Comparison of ENCODE assay signal across 10 cellular contexts in the genomic region with DNA sequence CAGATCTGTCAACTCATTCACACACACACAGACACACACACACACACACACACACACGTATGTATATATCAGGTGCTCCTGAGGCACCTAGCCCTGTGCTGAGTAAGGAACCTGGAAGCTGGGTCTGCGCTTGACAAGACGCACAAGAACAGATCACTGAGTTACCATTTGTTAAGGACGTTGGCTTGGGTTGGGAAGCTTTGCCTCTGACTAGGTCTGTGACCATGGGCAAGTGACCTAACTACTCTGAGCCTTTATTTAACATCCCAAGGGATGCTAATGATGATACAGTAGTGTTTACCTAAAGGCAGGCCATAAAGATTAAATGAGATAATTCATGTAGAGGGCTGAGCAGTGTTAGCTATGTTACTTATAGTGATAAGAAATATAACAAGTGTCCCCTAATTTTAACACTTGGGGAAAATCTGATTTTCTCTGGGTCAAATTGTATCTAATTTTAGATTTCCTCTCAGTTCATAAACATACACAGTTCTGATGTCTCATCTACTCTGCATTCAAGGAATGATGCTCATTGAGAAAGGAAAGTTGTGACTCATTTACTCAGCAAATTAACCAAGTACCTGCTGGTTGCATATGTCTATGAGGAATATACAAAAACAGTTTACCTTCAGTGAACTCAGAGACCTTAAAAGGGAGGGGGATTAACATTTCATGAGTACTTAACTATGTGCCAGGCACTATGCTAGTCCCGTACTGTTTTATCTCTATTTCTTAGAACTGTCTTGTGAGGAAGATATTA. TPM values are rescaled to one million over a fixed set of nuclear protein-coding genes. Genes with fewer than 3 reads are reported as not detected.
DNase-seq lines count a peak whose midpoint lies in the region; ATAC-seq and TF ChIP-seq lines count a peak whose summit lies in the region.
"Had no signal": no experiment of that assay in that cellular context is flagged by ENCODE, and none has a peak within 500 bp of the region (broad histone marks: within the 10 kb centered on the region; RNA-seq: fewer than 3 reads in every experiment).

No MANE protein-coding gene starts in this region.

- WGBS in suprapubic skin, result 70% methylated on average over 5 of the region's 5 CpGs

- TF ChIP-seq CTCF in foreskin keratinocyte (conservative IDR thresholded peaks at IDR 0.05) (no peak), thoracic aorta (IDR thresholded peaks at IDR 0.05) (no peak), suprapubic skin (IDR thresholded peaks at IDR 0.05) (no peak)

- H3K4me3 ChIP-seq in thoracic aorta, result peak overlapping the region; percentile 29
- no peak overlapping the region for H3K4me3 ChIP-seq in suprapubic skin
- H3K4me3 ChIP-seq: BLaER1 treated with 17β-estradiol and CSF1 and Interleukin-3, amounts not matched to agents 10 nM and 100 nM had no signal

- no peaks in the 10 kb centered on the region for H3K27me3 Mint-ChIP-seq in activated naive CD4-positive, alpha-beta T cell treated with anti-CD3 and anti-CD28 coated beads for 36 hours (ENCODE audit: low read depth)
- H3K27me3 Mint-ChIP-seq in activated CD8-positive, alpha-beta T cell treated with anti-CD3 and anti-CD28 coated beads, Interleukin-2, amount 10 ng/mL, durations not matched to agents 7 days and 5 days (ENCODE audit: low read depth), result no peaks in the 10 kb centered on the region

- H3K9me3 Mint-ChIP-seq in activated naive CD4-positive, alpha-beta T cell treated with anti-CD3 and anti-CD28 coated beads for 36 hours, result no peaks in the 10 kb centered on the region
- H3K9me3 Mint-ChIP-seq in activated CD8-positive, alpha-beta T cell treated with anti-CD3 and anti-CD28 coated beads, Interleukin-2, amount 10 ng/mL, durations not matched to agents 7 days and 5 days (ENCODE audit: insufficient read depth), result no peaks in the 10 kb centered on the region

- no peaks in the 10 kb centered on the region for H3K27me3 ChIP-seq in foreskin keratinocyte
- H3K27me3 ChIP-seq in thoracic aorta (replicated peaks; ENCODE audit: insufficient read depth), result no peaks in the 10 kb centered on the region
- H3K27me3 ChIP-seq in suprapubic skin, result no peaks in the 10 kb centered on the region
- H3K27me3 ChIP-seq: BLaER1 treated with 17β-estradiol and CSF1 and Interleukin-3, amounts not matched to agents 10 nM and 100 nM had no signal

- CTCF ChIA-PET in activated naive CD4-positive, alpha-beta T cell treated with anti-CD3 and anti-CD28 coated beads for 36 hours (lab: Charles Lee), result interaction anchor here (0.8 kb wide), 1 partner anchor 11 kb away, joined by 5 read pairs; no protein-coding TSS in a partner anchor
- CTCF ChIA-PET in activated CD8-positive, alpha-beta T cell treated with anti-CD3 and anti-CD28 coated beads, Interleukin-2, amount 10 ng/mL, durations not matched to agents 7 days and 5 days (lab: Charles Lee), result interaction anchor here (1.4 kb wide), 1 partner anchor 99 kb away, joined by 5 read pairs; no protein-coding TSS in a partner anchor

- intact Hi-C loops in activated naive CD4-positive, alpha-beta T cell treated with anti-CD3 and anti-CD28 coated beads for 36 hours (cut with micrococcal nuclease), result loop anchor here (1.0 to 10.0 kb wide), 5 partner anchors 13 to 471 kb away; a partner anchor contains a TSS

- H3K36me3 ChIP-seq in thoracic aorta, result no peaks in the 10 kb centered on the region
- H3K36me3 ChIP-seq in suprapubic skin, result peaks cover 2% of the 10 kb centered on the region

- H3K9me3 ChIP-seq in thoracic aorta (no peaks in the 10 kb centered on the region), suprapubic skin (no peaks in the 10 kb centered on the region)
- H3K9me3 ChIP-seq: BLaER1 treated with 17β-estradiol and CSF1 and Interleukin-3, amounts not matched to agents 10 nM and 100 nM had no signal

- H3K27ac Mint-ChIP-seq in activated naive CD4-positive, alpha-beta T cell treated with anti-CD3 and anti-CD28 coated beads for 36 hours, result peak overlapping the region; percentile 84
- H3K27ac Mint-ChIP-seq in activated CD8-positive, alpha-beta T cell treated with anti-CD3 and anti-CD28 coated beads, Interleukin-2, amount 10 ng/mL, durations not matched to agents 7 days and 5 days, result peak overlapping the region; percentile 6

- H3K4me1 ChIP-seq in foreskin keratinocyte, result peaks cover 38% of the 10 kb centered on the region
- H3K4me1 ChIP-seq in thoracic aorta (ENCODE audit: control insufficient read depth in 1 of 2, low read depth in 2 of 2), result peaks cover 42 to 82% of the 10 kb centered on the region in 2 donors
- H3K4me1 ChIP-seq in suprapubic skin, result peaks cover 43% of the 10 kb centered on the region

- DNase-seq in activated naive CD4-positive, alpha-beta T cell treated with anti-CD3 and anti-CD28 coated beads for 36 hours, result no peak
- DNase-seq in activated naive CD4-positive, alpha-beta T cell treated with anti-CD3 and anti-CD28 coated beads, Interleukin-2, amount 50 U/mL, for 16 hours, result no peak
- DNase-seq in activated CD8-positive, alpha-beta T cell treated with anti-CD3 and anti-CD28 coated beads, Interleukin-2, amount 10 ng/mL, durations not matched to agents 7 days and 5 days, result no peak
- peak; percentile 80 to 90 for DNase-seq in foreskin keratinocyte
- no peak for DNase-seq in thoracic aorta (ENCODE audit: low spot score)
- no peak for DNase-seq in suprapubic skin (ENCODE audit: low spot score in 2 of 2)
- DNase-seq in NCI-H2171 treated with DMSO at 0.1 percent for 48 hours (lab: John Stamatoyannopoulos, UW), result no peak
- no peak for DNase-seq in NCI-H1417 (lab: John Stamatoyannopoulos, UW)
- DNase-seq: stimulated activated CD4-positive, alpha-beta T cell treated with anti-CD3 and anti-CD28 coated beads, Interleukin-4, amount 100 ng/mL, for 24 hours had no signal

- ATAC-seq in activated CD8-positive, alpha-beta T cell treated with anti-CD3 and anti-CD28 coated beads, Interleukin-2, amount 10 ng/mL, durations not matched to agents 7 days and 5 days, result no peak
- ATAC-seq in foreskin keratinocyte (peak; percentile 76), thoracic aorta (ENCODE audit: insufficient number of reproducible peaks, low FRiP score, low read depth) (peak; percentile 53)

- POLR2A ChIA-PET in activated CD8-positive, alpha-beta T cell treated with anti-CD3 and anti-CD28 coated beads, Interleukin-2, amount 10 ng/mL, durations not matched to agents 7 days and 5 days (lab: Charles Lee), result no interaction called here

- H3K36me3 Mint-ChIP-seq in activated naive CD4-positive, alpha-beta T cell treated with anti-CD3 and anti-CD28 coated beads for 36 hours (ENCODE audit: low read depth), result peaks cover 4% of the 10 kb centered on the region
- peaks cover 14% of the 10 kb centered on the region for H3K36me3 Mint-ChIP-seq in activated CD8-positive, alpha-beta T cell treated with anti-CD3 and anti-CD28 coated beads, Interleukin-2, amount 10 ng/mL, durations not matched to agents 7 days and 5 days (ENCODE audit: low read depth)

- TF ChIP-seq POLR2A in suprapubic skin (IDR thresholded peaks at IDR 0.05), result no peak

- H3K4me3 Mint-ChIP-seq in activated naive CD4-positive, alpha-beta T cell treated with anti-CD3 and anti-CD28 coated beads for 36 hours, result peak overlapping the region; percentile 23
- H3K4me3 Mint-ChIP-seq in activated CD8-positive, alpha-beta T cell treated with anti-CD3 and anti-CD28 coated beads, Interleukin-2, amount 10 ng/mL, durations not matched to agents 7 days and 5 days, result no peak overlapping the region

- peaks cover 47% of the 10 kb centered on the region for H3K4me1 Mint-ChIP-seq in activated naive CD4-positive, alpha-beta T cell treated with anti-CD3 and anti-CD28 coated beads for 36 hours (ENCODE audit: low read depth)
- H3K4me1 Mint-ChIP-seq in activated CD8-positive, alpha-beta T cell treated with anti-CD3 and anti-CD28 coated beads, Interleukin-2, amount 10 ng/mL, durations not matched to agents 7 days and 5 days (ENCODE audit: low read depth), result peaks cover 9% of the 10 kb centered on the region

- H3K27ac ChIP-seq in foreskin keratinocyte, result peak overlapping the region; percentile 43
- H3K27ac ChIP-seq in thoracic aorta, result peak overlapping the region; percentile 79 to 83
- H3K27ac ChIP-seq in suprapubic skin, result no peak overlapping the region
- H3K27ac ChIP-seq: BLaER1 treated with 17β-estradiol and CSF1 and Interleukin-3, amounts not matched to agents 10 nM and 100 nM had no signal

- TF ChIP-seq EP300 in suprapubic skin (IDR thresholded peaks at IDR 0.05), result no peak

RNA-seq across cellular contexts. Expression of a gene that starts 13.6 kb away (rescaled TPM):
- 10 to 100 TPM; 11.3 to 12.3 TPM for total RNA-seq in activated naive CD4-positive, alpha-beta T cell treated with anti-CD3 and anti-CD28 coated beads for 36 hours
- total RNA-seq in activated CD8-positive, alpha-beta T cell treated with anti-CD3 and anti-CD28 coated beads, Interleukin-2, amount 10 ng/mL, durations not matched to agents 7 days and 5 days, result 10 to 100 TPM; 17.7 to 18.1 TPM
- total RNA-seq in foreskin keratinocyte (20.8 and 24.0 TPM in 2 replicates), thoracic aorta (10 to 100 TPM; 31.3 to 40.2 TPM), suprapubic skin (10 to 100 TPM; 36.0 to 41.9 (median 38.9) TPM)
- polyA plus RNA-seq in foreskin keratinocyte, result 17.8 and 19.2 TPM in 2 replicates

RNA-seq across cellular contexts. Expression of a gene that starts 33.3 kb away (rescaled TPM):
- not detected for total RNA-seq in activated naive CD4-positive, alpha-beta T cell treated with anti-CD3 and anti-CD28 coated beads for 36 hours
- total RNA-seq in activated CD8-positive, alpha-beta T cell treated with anti-CD3 and anti-CD28 coated beads, Interleukin-2, amount 10 ng/mL, durations not matched to agents 7 days and 5 days, result not detected
- total RNA-seq in foreskin keratinocyte (0.71 and 0.92 TPM in 2 replicates), thoracic aorta (not detected), suprapubic skin (1 to 10 TPM; 3.1 to 9.5 (median 7.6) TPM)
- 0.65 and 0.84 TPM in 2 replicates for polyA plus RNA-seq in foreskin keratinocyte

RNA-seq across cellular contexts. Expression of a gene that starts 38.5 kb away (rescaled TPM):
- 10 to 100 TPM; 50.8 to 50.9 TPM for total RNA-seq in activated naive CD4-positive, alpha-beta T cell treated with anti-CD3 and anti-CD28 coated beads for 36 hours
- 10 to 100 TPM; 42.7 to 44.3 TPM for total RNA-seq in activated CD8-positive, alpha-beta T cell treated with anti-CD3 and anti-CD28 coated beads, Interleukin-2, amount 10 ng/mL, durations not matched to agents 7 days and 5 days
- total RNA-seq in foreskin keratinocyte (80.9 and 86.6 TPM in 2 replicates), thoracic aorta (10 to 100 TPM; 38.4 to 76.8 TPM), suprapubic skin (100 to 1,000 TPM; 103 to 229 (median 188) TPM)
- polyA plus RNA-seq in foreskin keratinocyte, result 41.3 and 43.1 TPM in 2 replicates

RNA-seq across cellular contexts. Expression of a gene that starts 50.8 kb away (rescaled TPM):
- total RNA-seq in activated naive CD4-positive, alpha-beta T cell treated with anti-CD3 and anti-CD28 coated beads for 36 hours, result under 1 TPM; 0.12 to 0.17 TPM
- total RNA-seq in activated CD8-positive, alpha-beta T cell treated with anti-CD3 and anti-CD28 coated beads, Interleukin-2, amount 10 ng/mL, durations not matched to agents 7 days and 5 days, result not detected
- total RNA-seq in foreskin keratinocyte, result 1.3 TPM in 2 replicates
- 1.1 and 1.3 TPM in 2 replicates for polyA plus RNA-seq in foreskin keratinocyte
- total RNA-seq in thoracic aorta, result 1 to 10 TPM; 2.3 to 4.1 TPM
- total RNA-seq in suprapubic skin, result 1 to 10 TPM in 3 of 4 donors, under 1 TPM in 1; 0.26 to 3.2 (median 2.5) TPM

Comparison
In these comparisons a context has a peak if more than half of its experiments do, and no peak if none do; other contexts are left out.
1. DNase-seq: peak in foreskin keratinocyte (2 of 2); none in activated naive CD4-positive, alpha-beta T cell treated with anti-CD3 and anti-CD28 coated beads for 36 hours (single experiment), activated naive CD4-positive, alpha-beta T cell treated with anti-CD3 and anti-CD28 coated beads, Interleukin-2, amount 50 U/mL, for 16 hours (single experiment), activated CD8-positive, alpha-beta T cell treated with anti-CD3 and anti-CD28 coated beads, Interleukin-2, amount 10 ng/mL, durations not matched to agents 7 days and 5 days (single experiment), thoracic aorta (single experiment), suprapubic skin (0 of 2), NCI-H2171 treated with DMSO at 0.1 percent for 48 hours (single experiment) and NCI-H1417 (0 of 3).